Comparison of ENCODE assay signal across 22 cellular contexts in genomic region chr15:63888823-63889222, GRCh38. TPM values are rescaled to one million over a fixed set of nuclear protein-coding genes. Genes with fewer than 3 reads are reported as not detected.
A peak's percentile ranks its signal among the peaks of the same experiment; 100 is the strongest.
DNase-seq lines count a peak whose midpoint lies in the region; ATAC-seq, FAIRE-seq and TF ChIP-seq lines count a peak whose summit lies in the region.
"Had no signal": no experiment of that assay in that cellular context is flagged by ENCODE, and none has a peak within 500 bp of the region (broad histone marks: within the 10 kb centered on the region; RNA-seq: fewer than 3 reads in every experiment).

No MANE protein-coding gene starts in this region.

- peaks cover 2 to 13% of the 10 kb centered on the region in 2 donors for H3K4me1 ChIP-seq in kidney (ENCODE audit: control insufficient read depth in 1 of 2, insufficient read depth in 1 of 2, low read depth in 1 of 2, low read length in 2 of 2)

- H3K36me3 Mint-ChIP-seq in activated naive CD4-positive, alpha-beta T cell treated with anti-CD3 and anti-CD28 coated beads, Interleukin-2, amount 50 U/mL, for 24 hours, result no peaks in the 10 kb centered on the region
- H3K36me3 Mint-ChIP-seq in endothelial cell (ENCODE audit: low read depth, unreplicated experiment) (no peaks in the 10 kb centered on the region), WTC11 (no peaks in the 10 kb centered on the region)
- H3K36me3 Mint-ChIP-seq: CD8-positive, alpha-beta T cell had no signal

- H3K9me3 Mint-ChIP-seq in activated naive CD4-positive, alpha-beta T cell treated with anti-CD3 and anti-CD28 coated beads, Interleukin-2, amount 50 U/mL, for 24 hours, result no peaks in the 10 kb centered on the region
- no peaks in the 10 kb centered on the region for H3K9me3 Mint-ChIP-seq in endothelial cell (ENCODE audit: unreplicated experiment)
- no peaks in the 10 kb centered on the region for H3K9me3 Mint-ChIP-seq in WTC11
- H3K9me3 Mint-ChIP-seq: CD8-positive, alpha-beta T cell had no signal

- peaks cover 47% of the 10 kb centered on the region for H3K4me1 Mint-ChIP-seq in activated naive CD4-positive, alpha-beta T cell treated with anti-CD3 and anti-CD28 coated beads, Interleukin-2, amount 50 U/mL, for 24 hours
- peaks cover 44% of the 10 kb centered on the region for H3K4me1 Mint-ChIP-seq in endothelial cell (ENCODE audit: unreplicated experiment)
- H3K4me1 Mint-ChIP-seq in WTC11, result no peaks in the 10 kb centered on the region

- intact Hi-C loops in kidney (cut with DNase I), result no loop called here
- intact Hi-C loops in posterior vena cava (cut with DNase I), result no loop called here

- no peak for TF ChIP-seq CTCF in kidney (IDR thresholded peaks at IDR 0.05; ENCODE audit: borderline replicate concordance, extremely low read depth, insufficient read depth)
- TF ChIP-seq CTCF in endothelial cell (IDR thresholded peaks at IDR 0.05; ENCODE audit: unreplicated experiment), result no peak
- no peak for TF ChIP-seq CTCF in WTC11 (IDR thresholded peaks at IDR 0.05)

- H3K27ac Mint-ChIP-seq in activated naive CD4-positive, alpha-beta T cell treated with anti-CD3 and anti-CD28 coated beads, Interleukin-2, amount 50 U/mL, for 24 hours, result peak overlapping the region; percentile 4
- H3K27ac Mint-ChIP-seq in endothelial cell (ENCODE audit: unreplicated experiment) (no peak overlapping the region), WTC11 (no peak overlapping the region)
- H3K27ac Mint-ChIP-seq: CD8-positive, alpha-beta T cell had no signal

- no peak for FAIRE-seq in kidney (lab: Jason Lieb, UNC)

- no peaks in the 10 kb centered on the region for H3K27me3 Mint-ChIP-seq in activated naive CD4-positive, alpha-beta T cell treated with anti-CD3 and anti-CD28 coated beads, Interleukin-2, amount 50 U/mL, for 24 hours
- H3K27me3 Mint-ChIP-seq in endothelial cell (ENCODE audit: unreplicated experiment), result peaks cover 3% of the 10 kb centered on the region
- no peaks in the 10 kb centered on the region for H3K27me3 Mint-ChIP-seq in WTC11 (ENCODE audit: low read depth)

- no peak overlapping the region for H3K4me3 ChIP-seq in kidney (ENCODE audit: low read length in 2 of 2)
- H3K4me3 ChIP-seq: GM23248 had no signal

- no peaks in the 10 kb centered on the region for H3K9me3 ChIP-seq in kidney (ENCODE audit: control insufficient read depth in 1 of 2, low read length in 2 of 2)

- POLR2A ChIA-PET in WTC11 (lab: Charles Lee), result no interaction called here

- no peak overlapping the region for H3K9ac ChIP-seq in kidney (ENCODE audit: low read length in 2 of 2)
- H3K9ac ChIP-seq: GM23248 had no signal

- H3K36me3 ChIP-seq in kidney (ENCODE audit: control insufficient read depth in 1 of 2, insufficient read depth in 2 of 2, low read length in 2 of 2), result no peaks in the 10 kb centered on the region

- no peak for DNase-seq in activated naive CD4-positive, alpha-beta T cell treated with anti-CD3 and anti-CD28 coated beads, Interleukin-2, amount 50 U/mL, for 16 hours
- DNase-seq in kidney (peak; percentile 13), posterior vena cava (ENCODE audit: low spot score) (peak; percentile 47), endothelial cell (ENCODE audit: low spot score) (no peak), NCI-H2081 treated with DMSO at 0.1 percent for 48 hours (lab: John Stamatoyannopoulos, UW) (no peak), SKM-1 (lab: John Stamatoyannopoulos, UW; ENCODE audit: unreplicated experiment) (no peak), WTC11 (ENCODE audit: low spot score) (no peak)
- DNase-seq: 8988T; Calu3; CD8-positive, alpha-beta T cell; GF-D8; GM23248; KBM-7; NCI-H1417; NCI-H187 treated with DMSO at 0.1 percent for 48 hours; NCI-H226; NCI-H524; NCI-H82; OCI-M1; Right ventricle myocardium superior had no signal

- CTCF ChIA-PET in WTC11 (lab: Charles Lee), result interaction anchor here (0.7 to 0.8 kb wide), 3 partner anchors 57 to 157 kb away, joined by 3 to 4 read pairs (median 3); partner anchors contain the start of gene DAPK2

- ATAC-seq in WTC11, result no peak
- ATAC-seq: CD8-positive, alpha-beta T cell; HCT116 had no signal

- H3K4me3 Mint-ChIP-seq in activated naive CD4-positive, alpha-beta T cell treated with anti-CD3 and anti-CD28 coated beads, Interleukin-2, amount 50 U/mL, for 24 hours, result no peak overlapping the region
- H3K4me3 Mint-ChIP-seq in endothelial cell (ENCODE audit: unreplicated experiment), result no peak overlapping the region
- H3K4me3 Mint-ChIP-seq in WTC11, result no peak overlapping the region
- H3K4me3 Mint-ChIP-seq: CD8-positive, alpha-beta T cell had no signal

- no peak overlapping the region for H3K27ac ChIP-seq in kidney (ENCODE audit: low read depth in 2 of 2, low read length in 2 of 2)
- H3K27ac ChIP-seq: GM23248 had no signal

TF ChIP-seq in WTC11, 78 proteins besides CTCF, POLR2A, EP300 and RAD21:
- TF ChIP-seq FOXJ3 (CRISPR knock-in tag; IDR thresholded peaks at IDR 0.05; ENCODE audit: borderline replicate concordance), result no peak
- no peak for TF ChIP-seq ATF1 (CRISPR knock-in tag; IDR thresholded peaks at IDR 0.05)
- TF ChIP-seq SP1 (CRISPR knock-in tag; conservative IDR thresholded peaks at IDR 0.05), result no peak
- TF ChIP-seq ZNF396 (CRISPR knock-in tag; IDR thresholded peaks at IDR 0.05; ENCODE audit: borderline replicate concordance), result no peak

RNA-seq across cellular contexts. Expression of gene HERC1, which starts 55.1 kb away (rescaled TPM):
- 77.3 TPM for total RNA-seq in kidney
- 19.1 TPM for polyA plus RNA-seq in kidney (ENCODE audit: insufficient read depth, low read depth, low replicate concordance)
- 10 to 100 TPM; 81.3 to 82.3 TPM for total RNA-seq in posterior vena cava
- total RNA-seq in endothelial cell (ENCODE audit: unreplicated experiment), result 125 TPM
- 36.2 to 47.8 TPM (median 42.6 TPM) in 3 replicates for total RNA-seq in WTC11 (2021)

Comparison
In these comparisons a context has a peak if more than half of its experiments do, and no peak if none do; other contexts are left out.
1. DNase-seq: peak in kidney (single experiment) and posterior vena cava (single experiment); none in activated naive CD4-positive, alpha-beta T cell treated with anti-CD3 and anti-CD28 coated beads, Interleukin-2, amount 50 U/mL, for 16 hours (single experiment), endothelial cell (single experiment), NCI-H2081 treated with DMSO at 0.1 percent for 48 hours (single experiment), SKM-1 (single experiment) and WTC11 (single experiment).